Comparison of ENCODE assay signal across 18 cellular contexts in genomic region chr14:89457007-89457406, GRCh38. TPM values are rescaled to one million over a fixed set of nuclear protein-coding genes. Genes with fewer than 3 reads are reported as not detected.
DNase-seq lines count a peak whose midpoint lies in the region; ATAC-seq and TF ChIP-seq lines count a peak whose summit lies in the region.
"Had no signal": no experiment of that assay in that cellular context is flagged by ENCODE, and none has a peak within 500 bp of the region (broad histone marks: within the 10 kb centered on the region; RNA-seq: fewer than 3 reads in every experiment).

No MANE protein-coding gene starts in this region.

- DNase-seq in Right ventricle myocardium superior (peak; percentile 0), Right ventricle myocardium inferior (ENCODE audit: missing footprints) (no peak), WTC11 (ENCODE audit: low spot score) (no peak), mesenteric fat pad (ENCODE audit: low spot score) (peak; percentile 9)
- no peak for DNase-seq in CD4-positive, alpha-beta T cell
- no peak for DNase-seq in activated CD8-positive, alpha-beta memory T cell treated with anti-CD3 and anti-CD28 coated beads, Interleukin-2, amount 50 U/mL, for 4 hours
- DNase-seq: 8988T, Caco-2, GDM1, H7, HFFc6, IMR-90 had no signal

- TF ChIP-seq CTCF in CD4-positive, alpha-beta T cell (IDR thresholded peaks at IDR 0.05), result no peak
- no peak for TF ChIP-seq CTCF in WTC11 (IDR thresholded peaks at IDR 0.05)

- no peaks in the 10 kb centered on the region for H3K27me3 Mint-ChIP-seq in CD4-positive, alpha-beta T cell
- H3K27me3 Mint-ChIP-seq in WTC11 (ENCODE audit: low read depth), result no peaks in the 10 kb centered on the region

- H3K36me3 Mint-ChIP-seq in CD4-positive, alpha-beta T cell (ENCODE audit: low read depth), result peaks cover 25% of the 10 kb centered on the region
- H3K36me3 Mint-ChIP-seq in WTC11, result no peaks in the 10 kb centered on the region; the same call in 1 of the 2 replicates

- intact Hi-C loops in Right ventricle myocardium superior (cut with DNase I), result no loop called here
- intact Hi-C loops in Right ventricle myocardium inferior (cut with DNase I), result no loop called here
- intact Hi-C loops in CD4-positive, alpha-beta T cell (cut with DNase I, micrococcal nuclease), result no loop called here

- H3K27ac Mint-ChIP-seq in CD4-positive, alpha-beta T cell, result peak overlapping the region; percentile 42
- H3K27ac Mint-ChIP-seq in WTC11, result 0 out of 2 replicates have a peak overlapping the region, but pooled peaks have one; percentile 52
- H3K27ac Mint-ChIP-seq: HFFc6 had no signal

- no peaks in the 10 kb centered on the region for H3K9me3 ChIP-seq in CD4-positive, alpha-beta T cell (ENCODE audit: control insufficient read depth, low read length)
- H3K9me3 ChIP-seq: BLaER1, Caco-2 had no signal

- no peaks in the 10 kb centered on the region for H3K27me3 ChIP-seq in CD4-positive, alpha-beta T cell (ENCODE audit: control insufficient read depth, insufficient read depth, low read length)
- H3K27me3 ChIP-seq: BLaER1 had no signal

- H3K4me1 Mint-ChIP-seq in CD4-positive, alpha-beta T cell (ENCODE audit: low read depth), result peaks cover 33% of the 10 kb centered on the region
- H3K4me1 Mint-ChIP-seq in WTC11, result peaks cover 73% of the 10 kb centered on the region

- no peak overlapping the region for H3K4me3 Mint-ChIP-seq in CD4-positive, alpha-beta T cell
- H3K4me3 Mint-ChIP-seq in WTC11, result no peak overlapping the region
- H3K4me3 Mint-ChIP-seq: HFFc6 had no signal

- POLR2A ChIA-PET in CD4-positive, alpha-beta T cell (lab: Charles Lee), result no interaction called here
- POLR2A ChIA-PET in WTC11 (lab: Charles Lee), result no interaction called here

- CTCF ChIA-PET in CD4-positive, alpha-beta T cell (lab: Charles Lee), result no interaction called here
- CTCF ChIA-PET in WTC11 (lab: Charles Lee), result no interaction called here

- ATAC-seq in Right ventricle myocardium superior (ENCODE audit: poor library complexity) (no peak), Right ventricle myocardium inferior (no peak), WTC11 (no peak), GM18873 (IDR thresholded peaks at IDR 0.05; ENCODE audit: low FRiP score, unreplicated experiment) (no peak), GM19467 (IDR thresholded peaks at IDR 0.05; ENCODE audit: unreplicated experiment) (no peak)
- ATAC-seq in CD4-positive, alpha-beta T cell (ENCODE audit: poor library complexity), result no peak
- ATAC-seq: HCT116, K562 had no signal

- H3K9me3 Mint-ChIP-seq in CD4-positive, alpha-beta T cell, result no peaks in the 10 kb centered on the region
- no peaks in the 10 kb centered on the region for H3K9me3 Mint-ChIP-seq in WTC11
- H3K9me3 Mint-ChIP-seq: HFFc6 had no signal

- H3K27ac ChIP-seq in CD4-positive, alpha-beta T cell (ENCODE audit: low read depth, low read length), result no peak overlapping the region
- H3K27ac ChIP-seq: BLaER1, HL-60 had no signal

TF ChIP-seq in WTC11, 78 proteins besides CTCF, POLR2A, EP300 and RAD21:
- TF ChIP-seq ATF1 (CRISPR knock-in tag; IDR thresholded peaks at IDR 0.05) (no peak), ZNF232 (CRISPR knock-in tag; IDR thresholded peaks at IDR 0.05) (no peak), GRHL2 (CRISPR knock-in tag; IDR thresholded peaks at IDR 0.05; ENCODE audit: insufficient replicate concordance, severe bottlenecking) (no peak), TEAD1 (CRISPR knock-in tag; IDR thresholded peaks at IDR 0.05) (no peak), GTF2I (CRISPR knock-in tag; conservative IDR thresholded peaks at IDR 0.05) (no peak)
- TF ChIP-seq, protein P1, sequence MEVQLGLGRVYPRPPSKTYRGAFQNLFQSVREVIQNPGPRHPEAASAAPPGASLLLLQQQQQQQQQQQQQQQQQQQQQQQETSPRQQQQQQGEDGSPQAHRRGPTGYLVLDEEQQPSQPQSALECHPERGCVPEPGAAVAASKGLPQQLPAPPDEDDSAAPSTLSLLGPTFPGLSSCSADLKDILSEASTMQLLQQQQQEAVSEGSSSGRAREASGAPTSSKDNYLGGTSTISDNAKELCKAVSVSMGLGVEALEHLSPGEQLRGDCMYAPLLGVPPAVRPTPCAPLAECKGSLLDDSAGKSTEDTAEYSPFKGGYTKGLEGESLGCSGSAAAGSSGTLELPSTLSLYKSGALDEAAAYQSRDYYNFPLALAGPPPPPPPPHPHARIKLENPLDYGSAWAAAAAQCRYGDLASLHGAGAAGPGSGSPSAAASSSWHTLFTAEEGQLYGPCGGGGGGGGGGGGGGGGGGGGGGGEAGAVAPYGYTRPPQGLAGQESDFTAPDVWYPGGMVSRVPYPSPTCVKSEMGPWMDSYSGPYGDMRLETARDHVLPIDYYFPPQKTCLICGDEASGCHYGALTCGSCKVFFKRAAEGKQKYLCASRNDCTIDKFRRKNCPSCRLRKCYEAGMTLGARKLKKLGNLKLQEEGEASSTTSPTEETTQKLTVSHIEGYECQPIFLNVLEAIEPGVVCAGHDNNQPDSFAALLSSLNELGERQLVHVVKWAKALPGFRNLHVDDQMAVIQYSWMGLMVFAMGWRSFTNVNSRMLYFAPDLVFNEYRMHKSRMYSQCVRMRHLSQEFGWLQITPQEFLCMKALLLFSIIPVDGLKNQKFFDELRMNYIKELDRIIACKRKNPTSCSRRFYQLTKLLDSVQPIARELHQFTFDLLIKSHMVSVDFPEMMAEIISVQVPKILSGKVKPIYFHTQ (CRISPR knock-in tag; IDR thresholded peaks at IDR 0.05), result no peak
- TF ChIP-seq, protein P2, sequence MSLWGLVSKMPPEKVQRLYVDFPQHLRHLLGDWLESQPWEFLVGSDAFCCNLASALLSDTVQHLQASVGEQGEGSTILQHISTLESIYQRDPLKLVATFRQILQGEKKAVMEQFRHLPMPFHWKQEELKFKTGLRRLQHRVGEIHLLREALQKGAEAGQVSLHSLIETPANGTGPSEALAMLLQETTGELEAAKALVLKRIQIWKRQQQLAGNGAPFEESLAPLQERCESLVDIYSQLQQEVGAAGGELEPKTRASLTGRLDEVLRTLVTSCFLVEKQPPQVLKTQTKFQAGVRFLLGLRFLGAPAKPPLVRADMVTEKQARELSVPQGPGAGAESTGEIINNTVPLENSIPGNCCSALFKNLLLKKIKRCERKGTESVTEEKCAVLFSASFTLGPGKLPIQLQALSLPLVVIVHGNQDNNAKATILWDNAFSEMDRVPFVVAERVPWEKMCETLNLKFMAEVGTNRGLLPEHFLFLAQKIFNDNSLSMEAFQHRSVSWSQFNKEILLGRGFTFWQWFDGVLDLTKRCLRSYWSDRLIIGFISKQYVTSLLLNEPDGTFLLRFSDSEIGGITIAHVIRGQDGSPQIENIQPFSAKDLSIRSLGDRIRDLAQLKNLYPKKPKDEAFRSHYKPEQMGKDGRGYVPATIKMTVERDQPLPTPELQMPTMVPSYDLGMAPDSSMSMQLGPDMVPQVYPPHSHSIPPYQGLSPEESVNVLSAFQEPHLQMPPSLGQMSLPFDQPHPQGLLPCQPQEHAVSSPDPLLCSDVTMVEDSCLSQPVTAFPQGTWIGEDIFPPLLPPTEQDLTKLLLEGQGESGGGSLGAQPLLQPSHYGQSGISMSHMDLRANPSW (CRISPR knock-in tag; conservative IDR thresholded peaks at IDR 0.05; ENCODE audit: low read depth), result no peak

RNA-seq across cellular contexts. Expression of gene FOXN3, which starts 40.0 kb away (rescaled TPM):
- total RNA-seq in Right ventricle myocardium superior, result 122 TPM
- total RNA-seq in Right ventricle myocardium inferior, result 127 TPM
- 100 to 1,000 TPM; 124 to 127 TPM for total RNA-seq in CD4-positive, alpha-beta T cell
- 143 to 170 TPM (median 147 TPM) in 3 replicates for total RNA-seq in WTC11 (2021)
- total RNA-seq in mesenteric fat pad, result 136 TPM

Comparison
In these comparisons a context has a peak if more than half of its experiments do, and no peak if none do; other contexts are left out.
1. DNase-seq: peak in Right ventricle myocardium superior (single experiment) and mesenteric fat pad (single experiment); none in Right ventricle myocardium inferior (single experiment), CD4-positive, alpha-beta T cell (0 of 10), WTC11 (single experiment) and activated CD8-positive, alpha-beta memory T cell treated with anti-CD3 and anti-CD28 coated beads, Interleukin-2, amount 50 U/mL, for 4 hours (single experiment).